Comparison of ENCODE assay signal across 12 cellular contexts in genomic region chr1:89070509-89070908, GRCh38. TPM values are rescaled to one million over a fixed set of nuclear protein-coding genes. Genes with fewer than 3 reads are reported as not detected.
DNase-seq lines count a peak whose midpoint lies in the region; ATAC-seq and TF ChIP-seq lines count a peak whose summit lies in the region.
"Had no signal": no experiment of that assay in that cellular context is flagged by ENCODE, and none has a peak within 500 bp of the region (broad histone marks: within the 10 kb centered on the region; RNA-seq: fewer than 3 reads in every experiment).

No MANE protein-coding gene starts in this region.

- POLR2A ChIA-PET in activated CD4-positive, alpha-beta T cell treated with anti-CD3 and anti-CD28 coated beads for 36 hours (lab: Charles Lee) = no interaction called here

- no peak overlapping the region for H3K4me2 ChIP-seq in MM.1S (ENCODE audit: low read depth, low read length)

- ATAC-seq in activated CD4-positive, alpha-beta T cell treated with anti-CD3 and anti-CD28 coated beads for 36 hours = peak; percentile 24
- no peak for ATAC-seq in stimulated activated memory B cell treated with anti-CD40 and anti-IgM and Interleukin-4, amounts not matched to agents 10 μg/mL and 1 μg/mL and 100 μg/mL, for 72 hours
- ATAC-seq in HG03139 (IDR thresholded peaks at IDR 0.05; ENCODE audit: unreplicated experiment) = no peak

- H3K27me3 ChIP-seq in MM.1S (replicated peaks; ENCODE audit: insufficient read depth, low read length) = no peaks in the 10 kb centered on the region

- no peak overlapping the region for H2AFZ ChIP-seq in MM.1S (ENCODE audit: low read length)

- DNase-seq in activated CD4-positive, alpha-beta T cell treated with anti-CD3 and anti-CD28 coated beads for 36 hours = no peak
- no peak for DNase-seq in activated CD4-positive, alpha-beta T cell treated with anti-CD3 and anti-CD28 coated beads for 4 hours
- DNase-seq in fibroblast of villous mesenchyme (ENCODE audit: low read depth) = peak; percentile 5
- DNase-seq in MM.1S = no peak
- DNase-seq in RKO (ENCODE audit: low spot score) = no peak
- DNase-seq: 8988T; stimulated activated CD4-positive, alpha-beta T cell treated with anti-CD3 and anti-CD28 coated beads, Interleukin-1b, Interleukin-23, amount 100 ng/mL, for 48 hours had no signal

- TF ChIP-seq CTCF in fibroblast of villous mesenchyme (IDR thresholded peaks at IDR 0.05; ENCODE audit: insufficient read depth, low read depth, low read length) (no peak), MM.1S (IDR thresholded peaks at IDR 0.05; ENCODE audit: low read length) (no peak)

- H3K9me3 Mint-ChIP-seq in activated CD4-positive, alpha-beta T cell treated with anti-CD3 and anti-CD28 coated beads for 36 hours (ENCODE audit: low read depth) = peaks cover 9% of the 10 kb centered on the region
- H3K9me3 Mint-ChIP-seq in T-helper 1 cell treated with Interleukin-12 subunit alpha and Interleukin-12 subunit beta and Interleukin-4 antibody, amounts not matched to agents 30 μg/mL and 1 μg/mL, for 36 hours = peaks cover 19% of the 10 kb centered on the region
- peaks cover 11% of the 10 kb centered on the region for H3K9me3 Mint-ChIP-seq in stimulated activated memory B cell treated with anti-CD40 and anti-IgM and Interleukin-4, amounts not matched to agents 10 μg/mL and 1 μg/mL and 100 μg/mL, for 72 hours

- intact Hi-C loops in activated CD4-positive, alpha-beta T cell treated with anti-CD3 and anti-CD28 coated beads for 36 hours (cut with DNase I, micrococcal nuclease) = loop anchor here in 1 of 2 experiments (2.0 kb wide), 1 partner anchor 30 kb away; no protein-coding TSS in a partner anchor

- CTCF ChIA-PET in activated CD4-positive, alpha-beta T cell treated with anti-CD3 and anti-CD28 coated beads for 36 hours (lab: Charles Lee) = interaction anchor here (1.0 to 2.3 kb wide), 7 partner anchors 13 to 291 kb away, joined by 3 to 16 read pairs (median 5); no protein-coding TSS in a partner anchor

- peak overlapping the region; percentile 72 for H3K4me3 Mint-ChIP-seq in activated CD4-positive, alpha-beta T cell treated with anti-CD3 and anti-CD28 coated beads for 36 hours
- H3K4me3 Mint-ChIP-seq in T-helper 1 cell treated with Interleukin-12 subunit alpha and Interleukin-12 subunit beta and Interleukin-4 antibody, amounts not matched to agents 30 μg/mL and 1 μg/mL, for 36 hours = peak overlapping the region; percentile 75
- H3K4me3 Mint-ChIP-seq in stimulated activated memory B cell treated with anti-CD40 and anti-IgM and Interleukin-4, amounts not matched to agents 10 μg/mL and 1 μg/mL and 100 μg/mL, for 72 hours = no peak overlapping the region
- H3K4me3 Mint-ChIP-seq: nephron had no signal

- no peak overlapping the region for H3K27ac ChIP-seq in MM.1S (ENCODE audit: low read length)
- H3K27ac ChIP-seq: VCaP had no signal

- H3K4me1 ChIP-seq in MM.1S (ENCODE audit: low read length) = 0 out of 2 replicates have a peak, but pooled peaks cover 1% of the 10 kb centered on the region

- H3K9me3 ChIP-seq in MM.1S (replicated peaks; ENCODE audit: insufficient read depth, low read length) = no peaks in the 10 kb centered on the region

- peak overlapping the region; percentile 94 for H3K27ac Mint-ChIP-seq in activated CD4-positive, alpha-beta T cell treated with anti-CD3 and anti-CD28 coated beads for 36 hours
- H3K27ac Mint-ChIP-seq in T-helper 1 cell treated with Interleukin-12 subunit alpha and Interleukin-12 subunit beta and Interleukin-4 antibody, amounts not matched to agents 30 μg/mL and 1 μg/mL, for 36 hours = peak overlapping the region; percentile 8
- peak overlapping the region; percentile 74 for H3K27ac Mint-ChIP-seq in stimulated activated memory B cell treated with anti-CD40 and anti-IgM and Interleukin-4, amounts not matched to agents 10 μg/mL and 1 μg/mL and 100 μg/mL, for 72 hours
- H3K27ac Mint-ChIP-seq: nephron had no signal

- no peaks in the 10 kb centered on the region for H3K36me3 ChIP-seq in MM.1S (replicated peaks; ENCODE audit: insufficient read depth, low read length)

- no peak overlapping the region for H3K9ac ChIP-seq in MM.1S (ENCODE audit: low read length)

- no peaks in the 10 kb centered on the region for H3F3A ChIP-seq in MM.1S (ENCODE audit: insufficient read depth, low read length)

- H4K20me1 ChIP-seq in MM.1S (ENCODE audit: insufficient read depth, low read length) = no peaks in the 10 kb centered on the region

- H3K4me3 ChIP-seq in fibroblast of villous mesenchyme (ENCODE audit: low read depth, low read length) (peak overlapping the region; percentile 53), MM.1S (ENCODE audit: low read length) (no peak overlapping the region)

- H3K9me2 ChIP-seq in MM.1S (replicated peaks; ENCODE audit: insufficient read depth, low read length) = no peaks in the 10 kb centered on the region

- no peaks in the 10 kb centered on the region for H3K27me3 Mint-ChIP-seq in activated CD4-positive, alpha-beta T cell treated with anti-CD3 and anti-CD28 coated beads for 36 hours
- peaks cover 5% of the 10 kb centered on the region for H3K27me3 Mint-ChIP-seq in T-helper 1 cell treated with Interleukin-12 subunit alpha and Interleukin-12 subunit beta and Interleukin-4 antibody, amounts not matched to agents 30 μg/mL and 1 μg/mL, for 36 hours (ENCODE audit: low read depth)
- no peaks in the 10 kb centered on the region for H3K27me3 Mint-ChIP-seq in stimulated activated memory B cell treated with anti-CD40 and anti-IgM and Interleukin-4, amounts not matched to agents 10 μg/mL and 1 μg/mL and 100 μg/mL, for 72 hours

- H3K4me1 Mint-ChIP-seq in activated CD4-positive, alpha-beta T cell treated with anti-CD3 and anti-CD28 coated beads for 36 hours = peaks cover 26% of the 10 kb centered on the region
- peaks cover 25% of the 10 kb centered on the region for H3K4me1 Mint-ChIP-seq in T-helper 1 cell treated with Interleukin-12 subunit alpha and Interleukin-12 subunit beta and Interleukin-4 antibody, amounts not matched to agents 30 μg/mL and 1 μg/mL, for 36 hours (ENCODE audit: low read depth)
- peaks cover 11% of the 10 kb centered on the region for H3K4me1 Mint-ChIP-seq in stimulated activated memory B cell treated with anti-CD40 and anti-IgM and Interleukin-4, amounts not matched to agents 10 μg/mL and 1 μg/mL and 100 μg/mL, for 72 hours
- H3K4me1 Mint-ChIP-seq: nephron had no signal

- no peaks in the 10 kb centered on the region for H3K79me2 ChIP-seq in MM.1S (ENCODE audit: low read length)

- H3K36me3 Mint-ChIP-seq in activated CD4-positive, alpha-beta T cell treated with anti-CD3 and anti-CD28 coated beads for 36 hours (ENCODE audit: low read depth) = peaks cover 7% of the 10 kb centered on the region
- H3K36me3 Mint-ChIP-seq in T-helper 1 cell treated with Interleukin-12 subunit alpha and Interleukin-12 subunit beta and Interleukin-4 antibody, amounts not matched to agents 30 μg/mL and 1 μg/mL, for 36 hours (ENCODE audit: low read depth) = peaks cover 24% of the 10 kb centered on the region
- H3K36me3 Mint-ChIP-seq in stimulated activated memory B cell treated with anti-CD40 and anti-IgM and Interleukin-4, amounts not matched to agents 10 μg/mL and 1 μg/mL and 100 μg/mL, for 72 hours = peaks cover 20% of the 10 kb centered on the region

RNA-seq across cellular contexts. Expression of gene GBP1, which starts 5.5 kb away (rescaled TPM):
- 10 to 100 TPM; 67.6 to 79.9 TPM for total RNA-seq in activated CD4-positive, alpha-beta T cell treated with anti-CD3 and anti-CD28 coated beads for 36 hours
- total RNA-seq in fibroblast of villous mesenchyme = 88.3 and 162 TPM in 2 replicates

RNA-seq across cellular contexts. Expression of gene GBP3, which starts 47.8 kb away (rescaled TPM):
- total RNA-seq in activated CD4-positive, alpha-beta T cell treated with anti-CD3 and anti-CD28 coated beads for 36 hours = 1 to 10 TPM; 4.8 to 5.8 TPM
- total RNA-seq in fibroblast of villous mesenchyme = 24.8 and 41.0 TPM in 2 replicates

RNA-seq across cellular contexts. Expression of gene GBP2, which starts 55.4 kb away (rescaled TPM):
- total RNA-seq in activated CD4-positive, alpha-beta T cell treated with anti-CD3 and anti-CD28 coated beads for 36 hours = 100 to 1,000 TPM; 253 to 294 TPM
- total RNA-seq in fibroblast of villous mesenchyme = 59.9 and 96.3 TPM in 2 replicates

Comparison
In these comparisons a context has a peak if more than half of its experiments do, and no peak if none do; other contexts are left out.
1. H3K27ac Mint-ChIP-seq: peak in every context shown above with its lines; median percentile 94 in activated CD4-positive, alpha-beta T cell treated with anti-CD3 and anti-CD28 coated beads for 36 hours; 74 in stimulated activated memory B cell treated with anti-CD40 and anti-IgM and Interleukin-4, amounts not matched to agents 10 μg/mL and 1 μg/mL and 100 μg/mL, for 72 hours; 8 in T-helper 1 cell treated with Interleukin-12 subunit alpha and Interleukin-12 subunit beta and Interleukin-4 antibody, amounts not matched to agents 30 μg/mL and 1 μg/mL, for 36 hours.